8 cellular contexts compared by ENCODE assay signal in genomic region chr6:73461537-73462350, GRCh38. TPM values are rescaled to one million over a fixed set of nuclear protein-coding genes. Genes with fewer than 3 reads are reported as not detected.
A peak's percentile ranks its signal among the peaks of the same experiment; 100 is the strongest.
DNase-seq lines count a peak whose midpoint lies in the region; ATAC-seq and TF ChIP-seq lines count a peak whose summit lies in the region.

TSS of gene MTO1 (plus strand) at chr6:73461737. CDS start at chr6:73461855, 118 bp downstream.

- H3K9me3 ChIP-seq in Peyer's patch: no peaks in the 10 kb centered on the region

- peak within 1 kb of the TSS; percentile 89 to 97 (median 94) for H3K27ac ChIP-seq in Peyer's patch

- ATAC-seq in GM21717 (IDR thresholded peaks at IDR 0.05; ENCODE audit: unreplicated experiment): peak; percentile 96
- ATAC-seq in esophagus mucosa: peak; percentile 97

- H3K4me3 ChIP-seq in Peyer's patch: peak within 1 kb of the TSS; percentile 68 to 95 (median 84)

- peaks cover 0 to 17% (median 0%) of the 10 kb centered on the region in 3 donors for H3K36me3 ChIP-seq in Peyer's patch

- peak; percentile 53 to 70 for TF ChIP-seq POLR2A in Peyer's patch (IDR thresholded peaks at IDR 0.05)

- in situ Hi-C loops in KBM-7 (cut with MboI; ENCODE audit: low pct_unique_long_range_greater_than_20kb, low sequenced_read_pairs): no loop called here

- DNase-seq in DMS53 (lab: John Stamatoyannopoulos, UW): peak; percentile 98
- peak; percentile 95 for DNase-seq in KBM-7
- peak; percentile 90 to 96 (median 91) for DNase-seq in Peyer's patch
- DNase-seq in activated T-cell treated with anti-CD3 and anti-CD28 coated beads, Interleukin-2, amount 50 U/mL, for 48 hours: peak; percentile 86 to 87
- DNase-seq in myocyte (ENCODE audit: low read depth): peak; percentile 95
- peak; percentile 66 to 83 for DNase-seq in stimulated activated CD8-positive, alpha-beta memory T cell treated with anti-CD3 and anti-CD28 coated beads, Interleukin-7, amount 100 ng/mL, for 48 hours (ENCODE audit: extremely low read depth in 1 of 2, low read depth in 1 of 2)

- peaks cover 0 to 12% (median 7%) of the 10 kb centered on the region in 4 donors for H3K4me1 ChIP-seq in Peyer's patch

- H3K27me3 ChIP-seq in Peyer's patch: no peaks in the 10 kb centered on the region

- TF ChIP-seq CTCF in Peyer's patch (IDR thresholded peaks at IDR 0.05): no peak

RNA-seq across cellular contexts. Expression of gene MTO1, which starts in this region (rescaled TPM):
- 100 to 1,000 TPM in 1 of 4 donors, 10 to 100 TPM in 3; 29.2 to 115 (median 43.0) TPM for total RNA-seq in Peyer's patch
- total RNA-seq in esophagus mucosa: 18.5 TPM
- total RNA-seq in myocyte: 19.8 and 26.0 TPM in 2 replicates
- 16.1 TPM for polyA plus RNA-seq in myocyte (2012)

Comparison
In these comparisons a context has a peak if more than half of its experiments do, and no peak if none do; other contexts are left out.
1. Peak in every context shown above with its lines: DNase-seq, ATAC-seq, H3K4me3 ChIP-seq and H3K27ac ChIP-seq.